1 cellular context compared by ENCODE assay signal in the genomic region with DNA sequence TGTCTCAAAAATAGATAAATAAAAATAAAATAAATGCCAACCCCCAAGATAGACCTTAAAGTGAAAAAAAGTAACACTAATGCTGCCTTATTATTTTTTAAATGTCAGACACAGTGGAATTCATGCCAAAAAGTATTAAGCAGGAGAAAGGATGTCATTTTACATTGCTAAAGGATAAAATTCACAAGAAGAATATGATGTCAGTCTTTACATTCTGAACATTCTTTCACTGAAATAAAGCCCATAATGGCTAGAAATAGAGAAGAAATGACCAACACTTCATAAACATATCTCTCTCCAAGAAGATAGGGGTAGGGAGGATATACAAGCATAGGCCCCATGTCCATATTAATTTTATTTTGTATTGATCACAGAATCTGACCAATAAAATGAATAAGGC.
TF ChIP-seq lines count a peak whose summit lies in the region.

No MANE protein-coding gene starts in this region.

TF ChIP-seq in HepG2, 621 proteins besides CTCF, POLR2A, EP300 and RAD21 (continued from another document):
- TF ChIP-seq, protein P1, sequence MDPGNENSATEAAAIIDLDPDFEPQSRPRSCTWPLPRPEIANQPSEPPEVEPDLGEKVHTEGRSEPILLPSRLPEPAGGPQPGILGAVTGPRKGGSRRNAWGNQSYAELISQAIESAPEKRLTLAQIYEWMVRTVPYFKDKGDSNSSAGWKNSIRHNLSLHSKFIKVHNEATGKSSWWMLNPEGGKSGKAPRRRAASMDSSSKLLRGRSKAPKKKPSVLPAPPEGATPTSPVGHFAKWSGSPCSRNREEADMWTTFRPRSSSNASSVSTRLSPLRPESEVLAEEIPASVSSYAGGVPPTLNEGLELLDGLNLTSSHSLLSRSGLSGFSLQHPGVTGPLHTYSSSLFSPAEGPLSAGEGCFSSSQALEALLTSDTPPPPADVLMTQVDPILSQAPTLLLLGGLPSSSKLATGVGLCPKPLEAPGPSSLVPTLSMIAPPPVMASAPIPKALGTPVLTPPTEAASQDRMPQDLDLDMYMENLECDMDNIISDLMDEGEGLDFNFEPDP (CRISPR knock-in tag; conservative IDR thresholded peaks at IDR 0.05) = 0 out of 2 replicates have a peak, but pooled peaks have one; percentile 46
- TF ChIP-seq, protein P2, sequence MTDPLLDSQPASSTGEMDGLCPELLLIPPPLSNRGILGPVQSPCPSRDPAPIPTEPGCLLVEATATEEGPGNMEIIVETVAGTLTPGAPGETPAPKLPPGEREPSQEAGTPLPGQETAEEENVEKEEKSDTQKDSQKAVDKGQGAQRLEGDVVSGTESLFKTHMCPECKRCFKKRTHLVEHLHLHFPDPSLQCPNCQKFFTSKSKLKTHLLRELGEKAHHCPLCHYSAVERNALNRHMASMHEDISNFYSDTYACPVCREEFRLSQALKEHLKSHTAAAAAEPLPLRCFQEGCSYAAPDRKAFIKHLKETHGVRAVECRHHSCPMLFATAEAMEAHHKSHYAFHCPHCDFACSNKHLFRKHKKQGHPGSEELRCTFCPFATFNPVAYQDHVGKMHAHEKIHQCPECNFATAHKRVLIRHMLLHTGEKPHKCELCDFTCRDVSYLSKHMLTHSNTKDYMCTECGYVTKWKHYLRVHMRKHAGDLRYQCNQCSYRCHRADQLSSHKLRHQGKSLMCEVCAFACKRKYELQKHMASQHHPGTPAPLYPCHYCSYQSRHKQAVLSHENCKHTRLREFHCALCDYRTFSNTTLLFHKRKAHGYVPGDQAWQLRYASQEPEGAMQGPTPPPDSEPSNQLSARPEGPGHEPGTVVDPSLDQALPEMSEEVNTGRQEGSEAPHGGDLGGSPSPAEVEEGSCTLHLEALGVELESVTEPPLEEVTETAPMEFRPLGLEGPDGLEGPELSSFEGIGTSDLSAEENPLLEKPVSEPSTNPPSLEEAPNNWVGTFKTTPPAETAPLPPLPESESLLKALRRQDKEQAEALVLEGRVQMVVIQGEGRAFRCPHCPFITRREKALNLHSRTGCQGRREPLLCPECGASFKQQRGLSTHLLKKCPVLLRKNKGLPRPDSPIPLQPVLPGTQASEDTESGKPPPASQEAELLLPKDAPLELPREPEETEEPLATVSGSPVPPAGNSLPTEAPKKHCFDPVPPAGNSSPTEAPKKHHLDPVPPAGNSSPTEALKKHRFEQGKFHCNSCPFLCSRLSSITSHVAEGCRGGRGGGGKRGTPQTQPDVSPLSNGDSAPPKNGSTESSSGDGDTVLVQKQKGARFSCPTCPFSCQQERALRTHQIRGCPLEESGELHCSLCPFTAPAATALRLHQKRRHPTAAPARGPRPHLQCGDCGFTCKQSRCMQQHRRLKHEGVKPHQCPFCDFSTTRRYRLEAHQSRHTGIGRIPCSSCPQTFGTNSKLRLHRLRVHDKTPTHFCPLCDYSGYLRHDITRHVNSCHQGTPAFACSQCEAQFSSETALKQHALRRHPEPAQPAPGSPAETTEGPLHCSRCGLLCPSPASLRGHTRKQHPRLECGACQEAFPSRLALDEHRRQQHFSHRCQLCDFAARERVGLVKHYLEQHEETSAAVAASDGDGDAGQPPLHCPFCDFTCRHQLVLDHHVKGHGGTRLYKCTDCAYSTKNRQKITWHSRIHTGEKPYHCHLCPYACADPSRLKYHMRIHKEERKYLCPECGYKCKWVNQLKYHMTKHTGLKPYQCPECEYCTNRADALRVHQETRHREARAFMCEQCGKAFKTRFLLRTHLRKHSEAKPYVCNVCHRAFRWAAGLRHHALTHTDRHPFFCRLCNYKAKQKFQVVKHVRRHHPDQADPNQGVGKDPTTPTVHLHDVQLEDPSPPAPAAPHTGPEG (CRISPR knock-in tag; IDR thresholded peaks at IDR 0.05) = no peak
- TF ChIP-seq, protein P3, sequence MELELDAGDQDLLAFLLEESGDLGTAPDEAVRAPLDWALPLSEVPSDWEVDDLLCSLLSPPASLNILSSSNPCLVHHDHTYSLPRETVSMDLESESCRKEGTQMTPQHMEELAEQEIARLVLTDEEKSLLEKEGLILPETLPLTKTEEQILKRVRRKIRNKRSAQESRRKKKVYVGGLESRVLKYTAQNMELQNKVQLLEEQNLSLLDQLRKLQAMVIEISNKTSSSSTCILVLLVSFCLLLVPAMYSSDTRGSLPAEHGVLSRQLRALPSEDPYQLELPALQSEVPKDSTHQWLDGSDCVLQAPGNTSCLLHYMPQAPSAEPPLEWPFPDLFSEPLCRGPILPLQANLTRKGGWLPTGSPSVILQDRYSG (CRISPR knock-in tag; IDR thresholded peaks at IDR 0.05) = no peak
